10 cellular contexts compared by ENCODE assay signal in genomic region chr3:173553635-173554280, GRCh38.
DNase-seq lines count a peak whose midpoint lies in the region; ATAC-seq and FAIRE-seq lines count a peak whose summit lies in the region.
"Had no signal": no experiment of that assay in that cellular context is flagged by ENCODE, and none has a peak within 500 bp of the region (broad histone marks: within the 10 kb centered on the region; RNA-seq: fewer than 3 reads in every experiment).

No MANE protein-coding gene starts in this region.

- intact Hi-C loops in sciatic nerve (cut with DNase I), result no loop called here

- DNase-seq in DMS 273 treated with DMSO at 0.1 percent for 48 hours (lab: John Stamatoyannopoulos, UW), result peak; percentile 35
- DNase-seq in RPMI8226, result peak; percentile 44
- DNase-seq in frontal cortex (ENCODE audit: low spot score in 2 of 2), result peak in 1 of 2 donors; percentile 8
- no peak for DNase-seq in sciatic nerve (ENCODE audit: low spot score)
- no peak for DNase-seq in stimulated activated CD4-positive, alpha-beta T cell treated with anti-CD3 and anti-CD28 coated beads, Interleukin-4, amount 100 ng/mL, for 1 hour

- peak; percentile 17 for FAIRE-seq in frontal cortex (lab: Jason Lieb, UNC)
- FAIRE-seq: K562 had no signal

- ATAC-seq in HG02981 (IDR thresholded peaks at IDR 0.05; ENCODE audit: unreplicated experiment) (peak; percentile 44), sciatic nerve (peak; percentile 51), GM21423 (IDR thresholded peaks at IDR 0.05; ENCODE audit: unreplicated experiment) (no peak), HG03139 (IDR thresholded peaks at IDR 0.05; ENCODE audit: unreplicated experiment) (no peak)
- ATAC-seq: K562, mucosa of descending colon had no signal

Comparison
In these comparisons a context has a peak if more than half of its experiments do, and no peak if none do; other contexts are left out.
1. DNase-seq: peak in DMS 273 treated with DMSO at 0.1 percent for 48 hours (single experiment) and RPMI8226 (single experiment); none in sciatic nerve (single experiment) and stimulated activated CD4-positive, alpha-beta T cell treated with anti-CD3 and anti-CD28 coated beads, Interleukin-4, amount 100 ng/mL, for 1 hour (single experiment).
2. ATAC-seq: peak in HG02981 (single experiment) and sciatic nerve (single experiment); none in GM21423 (single experiment) and HG03139 (single experiment).